In genomic region chr7:22564511-22565045, GRCh38 we compare ENCODE assay signal across 10 cellular contexts.
DNase-seq lines count a peak whose midpoint lies in the region; ATAC-seq and TF ChIP-seq lines count a peak whose summit lies in the region.
"Had no signal": no experiment of that assay in that cellular context is flagged by ENCODE, and none has a peak within 500 bp of the region (broad histone marks: within the 10 kb centered on the region; RNA-seq: fewer than 3 reads in every experiment).

No MANE protein-coding gene starts in this region.

- H3K4me3 ChIP-seq in choroid plexus epithelial cell (ENCODE audit: low read depth, low read length), result no peak overlapping the region
- H3K4me3 ChIP-seq: body of pancreas, SJCRH30 had no signal

- TF ChIP-seq CTCF in choroid plexus epithelial cell (conservative IDR thresholded peaks at IDR 0.05; ENCODE audit: low read depth, low read length), result no peak

- no peak for ATAC-seq in HG03469 (IDR thresholded peaks at IDR 0.05; ENCODE audit: unreplicated experiment)
- ATAC-seq: body of pancreas had no signal

- DNase-seq in DMS53 (lab: John Stamatoyannopoulos, UW) (peak; percentile 72), NCI-H226 (peak; percentile 94), choroid plexus epithelial cell (ENCODE audit: low read depth) (peak; percentile 77), myocyte (ENCODE audit: low read depth) (peak; percentile 93), NCI-H1436 (lab: John Stamatoyannopoulos, UW) (no peak), middle frontal gyrus (ENCODE audit: extremely low spot score, low spot score) (no peak), HT-29 (ENCODE audit: low spot score) (no peak)

Comparison
In these comparisons a context has a peak if more than half of its experiments do, and no peak if none do; other contexts are left out.
1. DNase-seq: peak in DMS53 (single experiment), NCI-H226 (single experiment), choroid plexus epithelial cell (single experiment) and myocyte (single experiment); none in NCI-H1436 (single experiment), middle frontal gyrus (single experiment) and HT-29 (single experiment).